ENCODE assay signal across 2 cellular contexts in genomic region chr6:36449173-36449572, GRCh38. TPM values are rescaled to one million over a fixed set of nuclear protein-coding genes. Genes with fewer than 3 reads are reported as not detected.
"Had no signal": no experiment of that assay in that cellular context is flagged by ENCODE, and none has a peak within 500 bp of the region (broad histone marks: within the 10 kb centered on the region; RNA-seq: fewer than 3 reads in every experiment).

No MANE protein-coding gene starts in this region.

RNA-seq across cellular contexts. Expression of gene PXT1, which starts 6.5 kb away (rescaled TPM):
- total RNA-seq: GM23248, H9 had no signal
- polyA plus RNA-seq: GM23248 had no signal
